9 cellular contexts compared by ENCODE assay signal in genomic region chr3:23949784-23950183, GRCh38. TPM values are rescaled to one million over a fixed set of nuclear protein-coding genes. Genes with fewer than 3 reads are reported as not detected.
DNase-seq lines count a peak whose midpoint lies in the region; ATAC-seq and TF ChIP-seq lines count a peak whose summit lies in the region.
"Had no signal": no experiment of that assay in that cellular context is flagged by ENCODE, and none has a peak within 500 bp of the region (broad histone marks: within the 10 kb centered on the region; RNA-seq: fewer than 3 reads in every experiment).

No MANE protein-coding gene starts in this region.

- intact Hi-C loops in activated CD4-positive, alpha-beta T cell treated with anti-CD3 and anti-CD28 coated beads, Interleukin-2, amount 10 ng/mL, durations not matched to agents 24 days and 14 days (cut with micrococcal nuclease) = loop anchor here (2.0 kb wide), 1 partner anchor 55 kb away; no protein-coding TSS in a partner anchor
- intact Hi-C loops in colonic mucosa (cut with DNase I) (no loop called here), stomach (cut with DNase I; ENCODE audit: low total_unique reads) (no loop called here)

- H3K27me3 Mint-ChIP-seq in activated CD4-positive, alpha-beta T cell treated with anti-CD3 and anti-CD28 coated beads, Interleukin-2, amount 10 ng/mL, durations not matched to agents 24 days and 14 days = peaks cover 6% of the 10 kb centered on the region

- H3K27ac ChIP-seq in colonic mucosa (peak overlapping the region; percentile 19), stomach (peak overlapping the region in 4 of 5 donors; percentile 1 to 100 (median 72))

- peaks cover 5% of the 10 kb centered on the region for H3K4me1 ChIP-seq in colonic mucosa
- peaks cover 45 to 85% (median 65%) of the 10 kb centered on the region in 4 donors for H3K4me1 ChIP-seq in stomach

- H3K36me3 Mint-ChIP-seq in activated CD4-positive, alpha-beta T cell treated with anti-CD3 and anti-CD28 coated beads, Interleukin-2, amount 10 ng/mL, durations not matched to agents 24 days and 14 days (ENCODE audit: low read depth) = peaks cover 2% of the 10 kb centered on the region

- TF ChIP-seq CTCF in colonic mucosa (IDR thresholded peaks at IDR 0.05) (no peak), stomach (IDR thresholded peaks at IDR 0.05) (no peak)

- no peak overlapping the region for H3K27ac Mint-ChIP-seq in activated CD4-positive, alpha-beta T cell treated with anti-CD3 and anti-CD28 coated beads, Interleukin-2, amount 10 ng/mL, durations not matched to agents 24 days and 14 days

- TF ChIP-seq POLR2A in stomach (IDR thresholded peaks at IDR 0.05) = no peak

- peaks cover 22% of the 10 kb centered on the region for H3K4me1 Mint-ChIP-seq in activated CD4-positive, alpha-beta T cell treated with anti-CD3 and anti-CD28 coated beads, Interleukin-2, amount 10 ng/mL, durations not matched to agents 24 days and 14 days

- DNase-seq in activated CD4-positive, alpha-beta T cell treated with anti-CD3 and anti-CD28 coated beads, Interleukin-2, amount 10 ng/mL, durations not matched to agents 24 days and 14 days = no peak
- DNase-seq in activated CD4-positive, alpha-beta T cell treated with anti-CD3 and anti-CD28 coated beads, Interleukin-2, amount 50 U/mL, for 1 hour = no peak
- DNase-seq in colonic mucosa = no peak
- DNase-seq in stomach = peak; percentile 62
- no peak for DNase-seq in activated gamma-delta T cell (lab: John Stamatoyannopoulos, UW)
- no peak for DNase-seq in activated CD8-positive, alpha-beta memory T cell treated with anti-CD3 and anti-CD28 coated beads, Interleukin-2, amount 50 U/mL, for 48 hours
- DNase-seq in SIG-M5 (lab: John Stamatoyannopoulos, UW) = no peak

- peak overlapping the region; percentile 40 for H3K4me3 Mint-ChIP-seq in activated CD4-positive, alpha-beta T cell treated with anti-CD3 and anti-CD28 coated beads, Interleukin-2, amount 10 ng/mL, durations not matched to agents 24 days and 14 days

- H3K9me3 Mint-ChIP-seq in activated CD4-positive, alpha-beta T cell treated with anti-CD3 and anti-CD28 coated beads, Interleukin-2, amount 10 ng/mL, durations not matched to agents 24 days and 14 days = no peaks in the 10 kb centered on the region

- H3K36me3 ChIP-seq in colonic mucosa (no peaks in the 10 kb centered on the region), stomach (peaks cover 0 to 3% (median 1%) of the 10 kb centered on the region in 4 donors)

- no peaks in the 10 kb centered on the region for H3K9me3 ChIP-seq in colonic mucosa
- H3K9me3 ChIP-seq in stomach = no peaks in the 10 kb centered on the region

- H3K9ac ChIP-seq in colonic mucosa (ENCODE audit: low read depth in 2 of 2, low read length in 2 of 2) = no peak overlapping the region

- H3K4me3 ChIP-seq in colonic mucosa (no peak overlapping the region), stomach (peak overlapping the region in 1 of 4 donors; percentile 2)

- H3K27me3 ChIP-seq in colonic mucosa (no peaks in the 10 kb centered on the region), stomach (no peaks in the 10 kb centered on the region)

- ATAC-seq in HG03442 (IDR thresholded peaks at IDR 0.05; ENCODE audit: unreplicated experiment) = peak; percentile 13
- ATAC-seq: left colon had no signal

- TF ChIP-seq EP300 in stomach (IDR thresholded peaks at IDR 0.05) = no peak

RNA-seq across cellular contexts. Expression of gene NR1D2, which starts 4.7 kb away (rescaled TPM):
- 3.0 and 3.1 TPM in 2 replicates for total RNA-seq in activated CD4-positive, alpha-beta T cell treated with anti-CD3 and anti-CD28 coated beads, Interleukin-2, amount 10 ng/mL, durations not matched to agents 24 days and 14 days
- total RNA-seq in colonic mucosa (10 to 100 TPM in 1 of 2 donors, 1 to 10 TPM in 1; 9.8 to 41.9 TPM), stomach (100 to 1,000 TPM in 1 of 5 donors, 10 to 100 TPM in 3, 1 to 10 TPM in 1; 9.8 to 105 (median 35.1) TPM)
- polyA plus RNA-seq in stomach = 10 to 100 TPM in 1 of 3 donors, 1 to 10 TPM in 2; 5.5 to 23.2 (median 9.1) TPM

RNA-seq across cellular contexts. Expression of gene RPL15, which starts 32.9 kb away (rescaled TPM):
- total RNA-seq in activated CD4-positive, alpha-beta T cell treated with anti-CD3 and anti-CD28 coated beads, Interleukin-2, amount 10 ng/mL, durations not matched to agents 24 days and 14 days = 1,840 and 1,850 TPM in 2 replicates
- total RNA-seq in colonic mucosa = 1,000 to 10,000 TPM; 1,434 to 1,547 TPM
- 1,000 to 10,000 TPM in 4 of 5 donors, 100 to 1,000 TPM in 1; 121 to 3,139 (median 1,087) TPM for total RNA-seq in stomach
- polyA plus RNA-seq in stomach = 1,000 to 10,000 TPM; 3,661 to 4,768 (median 4,326) TPM

RNA-seq across cellular contexts. Expression of gene NKIRAS1, which starts 33.0 kb away (rescaled TPM):
- total RNA-seq in activated CD4-positive, alpha-beta T cell treated with anti-CD3 and anti-CD28 coated beads, Interleukin-2, amount 10 ng/mL, durations not matched to agents 24 days and 14 days = 4.8 and 5.2 TPM in 2 replicates
- total RNA-seq in colonic mucosa (1 to 10 TPM; 2.6 to 5.4 TPM), stomach (10 to 100 TPM in 2 of 5 donors, 1 to 10 TPM in 1, under 1 TPM in 1, not detected in 1; 0.87 to 18.3 (median 8.9) TPM)
- 1 to 10 TPM; 5.9 to 9.6 (median 7.6) TPM for polyA plus RNA-seq in stomach
